ENCODE assay signal across 12 cellular contexts in genomic region chr14:64113279-64113678, GRCh38.
DNase-seq lines count a peak whose midpoint lies in the region; ATAC-seq, FAIRE-seq and TF ChIP-seq lines count a peak whose summit lies in the region.
"Had no signal": no experiment of that assay in that cellular context is flagged by ENCODE, and none has a peak within 500 bp of the region (broad histone marks: within the 10 kb centered on the region; RNA-seq: fewer than 3 reads in every experiment).

No MANE protein-coding gene starts in this region.

- H3K9me3 ChIP-seq in Peyer's patch (no peaks in the 10 kb centered on the region), testis (no peaks in the 10 kb centered on the region)
- no peaks in the 10 kb centered on the region for H3K9me3 ChIP-seq in CD4-positive, alpha-beta T cell (ENCODE audit: control insufficient read depth, low read length)
- H3K9me3 ChIP-seq: spleen had no signal

- H3K4me1 ChIP-seq in Peyer's patch = peaks cover 0 to 6% (median 0%) of the 10 kb centered on the region in 4 donors
- H3K4me1 ChIP-seq in testis = peaks cover 30% of the 10 kb centered on the region
- H3K4me1 ChIP-seq: spleen had no signal

- peaks cover 66% of the 10 kb centered on the region for H3K36me3 Mint-ChIP-seq in CD4-positive, alpha-beta T cell (ENCODE audit: low read depth)

- H3K4me1 Mint-ChIP-seq in CD4-positive, alpha-beta T cell (ENCODE audit: low read depth) = no peaks in the 10 kb centered on the region

- H3K4me3 ChIP-seq in NB4 (ENCODE audit: low read depth, low read length) (no peak overlapping the region), Peyer's patch (peak overlapping the region in 2 of 4 donors; percentile 23 to 31), testis (no peak overlapping the region)
- H3K4me3 ChIP-seq: spleen had no signal

- peak; percentile 58 for FAIRE-seq in islet of Langerhans (lab: Jason Lieb, UNC)

- H3K27me3 ChIP-seq in Peyer's patch (no peaks in the 10 kb centered on the region), testis (no peaks in the 10 kb centered on the region)
- H3K27me3 ChIP-seq in CD4-positive, alpha-beta T cell (ENCODE audit: control insufficient read depth, insufficient read depth, low read length) = no peaks in the 10 kb centered on the region
- H3K27me3 ChIP-seq: spleen had no signal

- H3K9me3 Mint-ChIP-seq in CD4-positive, alpha-beta T cell = no peaks in the 10 kb centered on the region

- peaks cover 0 to 19% (median 0%) of the 10 kb centered on the region in 3 donors for H3K36me3 ChIP-seq in Peyer's patch
- no peaks in the 10 kb centered on the region for H3K36me3 ChIP-seq in testis (ENCODE audit: low read depth, missing control alignments)

- TF ChIP-seq POLR2A in NB4 (IDR thresholded peaks at IDR 0.05; ENCODE audit: extremely low read depth, insufficient read length) (no peak), Peyer's patch (IDR thresholded peaks at IDR 0.05) (no peak), testis (IDR thresholded peaks at IDR 0.05) (no peak)

- DNase-seq in NB4 (ENCODE audit: low read depth) (peak; percentile 32), Peyer's patch (peak in 2 of 3 donors; percentile 78 to 83), testis (no peak), AG20443 (ENCODE audit: low spot score) (no peak)
- no peak for DNase-seq in activated CD4-positive, alpha-beta T cell treated with anti-CD3 and anti-CD28 coated beads, Interleukin-2, amount 50 U/mL, for 48 hours
- DNase-seq in CD4-positive, alpha-beta T cell = no peak
- DNase-seq: activated CD8-positive, alpha-beta T cell treated with anti-CD3 and anti-CD28 coated beads, Interleukin-2, amount 10 ng/mL, durations not matched to agents 7 days and 5 days; DND-41; MV-4-11; spleen had no signal

- CTCF ChIA-PET in CD4-positive, alpha-beta T cell (lab: Charles Lee) = no interaction called here

- no peaks in the 10 kb centered on the region for H3K27me3 Mint-ChIP-seq in CD4-positive, alpha-beta T cell

- no peak overlapping the region for H3K27ac Mint-ChIP-seq in CD4-positive, alpha-beta T cell
- H3K27ac Mint-ChIP-seq: activated CD8-positive, alpha-beta T cell treated with anti-CD3 and anti-CD28 coated beads, Interleukin-2, amount 10 ng/mL, durations not matched to agents 7 days and 5 days had no signal

- POLR2A ChIA-PET in CD4-positive, alpha-beta T cell (lab: Charles Lee) = no interaction called here

- intact Hi-C loops in testis (cut with DNase I; ENCODE audit: low total_unique reads) = no loop called here
- intact Hi-C loops in CD4-positive, alpha-beta T cell (cut with DNase I, micrococcal nuclease) = no loop called here

- no peak for TF ChIP-seq CTCF in NB4 (IDR thresholded peaks at IDR 0.05; ENCODE audit: low read depth, low read length)
- no peak for TF ChIP-seq CTCF in Peyer's patch (IDR thresholded peaks at IDR 0.05)
- TF ChIP-seq CTCF in testis (IDR thresholded peaks at IDR 0.05) = no peak
- no peak for TF ChIP-seq CTCF in CD4-positive, alpha-beta T cell (IDR thresholded peaks at IDR 0.05)

- no peak for ATAC-seq in HG03095 (IDR thresholded peaks at IDR 0.05; ENCODE audit: unreplicated experiment)
- ATAC-seq in CD4-positive, alpha-beta T cell (ENCODE audit: poor library complexity) = no peak
- ATAC-seq: activated CD8-positive, alpha-beta T cell treated with anti-CD3 and anti-CD28 coated beads, Interleukin-2, amount 10 ng/mL, durations not matched to agents 7 days and 5 days had no signal

- no peak overlapping the region for H3K4me3 Mint-ChIP-seq in CD4-positive, alpha-beta T cell
- H3K4me3 Mint-ChIP-seq: activated CD8-positive, alpha-beta T cell treated with anti-CD3 and anti-CD28 coated beads, Interleukin-2, amount 10 ng/mL, durations not matched to agents 7 days and 5 days had no signal

- H3K27ac ChIP-seq in Peyer's patch = peak overlapping the region in 3 of 4 donors; percentile 30 to 80 (median 66)
- peak overlapping the region; percentile 6 to 44 for H3K27ac ChIP-seq in testis
- no peak overlapping the region for H3K27ac ChIP-seq in CD4-positive, alpha-beta T cell (ENCODE audit: low read depth, low read length)
- H3K27ac ChIP-seq: spleen had no signal

- 34 to 59% methylated on average over 7 of the region's 7 CpGs for WGBS in testis, 2 donors

Comparison
In these comparisons a context has a peak if more than half of its experiments do, and no peak if none do; other contexts are left out.
1. DNase-seq: peak in NB4 (single experiment) and Peyer's patch (2 of 3); none in testis (single experiment), activated CD4-positive, alpha-beta T cell treated with anti-CD3 and anti-CD28 coated beads, Interleukin-2, amount 50 U/mL, for 48 hours (0 of 2), AG20443 (single experiment) and CD4-positive, alpha-beta T cell (0 of 10).